Comparison of ENCODE assay signal across 8 cellular contexts in genomic region chr19:39533003-39533512, GRCh38. TPM values are rescaled to one million over a fixed set of nuclear protein-coding genes. Genes with fewer than 3 reads are reported as not detected.
DNase-seq lines count a peak whose midpoint lies in the region; ATAC-seq and TF ChIP-seq lines count a peak whose summit lies in the region.

No MANE protein-coding gene starts in this region.

- no peaks in the 10 kb centered on the region for H3K27me3 Mint-ChIP-seq in CD4-positive, CD25-positive, alpha-beta regulatory T cell
- H3K27me3 Mint-ChIP-seq in activated naive CD8-positive, alpha-beta T cell treated with anti-CD3 and anti-CD28 coated beads, Interleukin-2, amount 50 U/mL, for 24 hours: no peaks in the 10 kb centered on the region
- H3K27me3 Mint-ChIP-seq in natural killer cell (ENCODE audit: low read depth in 2 of 2): no peaks in the 10 kb centered on the region

- no peak overlapping the region for H3K27ac ChIP-seq in CD4-positive, CD25-positive, alpha-beta regulatory T cell (ENCODE audit: insufficient read depth, low read length, poor library complexity, severe bottlenecking)

- H3K4me1 ChIP-seq in CD4-positive, CD25-positive, alpha-beta regulatory T cell (ENCODE audit: control insufficient read depth, insufficient read depth, low read length, poor library complexity, severe bottlenecking): peaks cover 12% of the 10 kb centered on the region

- intact Hi-C loops in natural killer cell (cut with micrococcal nuclease): loop anchor here (2.0 to 5.0 kb wide), 3 partner anchors 121 to 410 kb away; partner anchors contain the start of gene PLEKHG2

- peaks cover 1% of the 10 kb centered on the region for H3K36me3 Mint-ChIP-seq in CD4-positive, CD25-positive, alpha-beta regulatory T cell
- peaks cover 2% of the 10 kb centered on the region for H3K36me3 Mint-ChIP-seq in activated naive CD8-positive, alpha-beta T cell treated with anti-CD3 and anti-CD28 coated beads, Interleukin-2, amount 50 U/mL, for 24 hours (ENCODE audit: low read depth)
- H3K36me3 Mint-ChIP-seq in natural killer cell: no peaks in the 10 kb centered on the region

- in situ Hi-C loops in GM13976 (cut with MboI; ENCODE audit: low sequenced_read_pairs, unreplicated experiment): no loop called here

- peak overlapping the region; percentile 93 to 96 (median 94) for H3K4me3 Mint-ChIP-seq in CD4-positive, CD25-positive, alpha-beta regulatory T cell
- H3K4me3 Mint-ChIP-seq in activated naive CD8-positive, alpha-beta T cell treated with anti-CD3 and anti-CD28 coated beads, Interleukin-2, amount 50 U/mL, for 24 hours: peak overlapping the region; percentile 93
- H3K4me3 Mint-ChIP-seq in natural killer cell: peak overlapping the region; percentile 93

- H3K4me1 Mint-ChIP-seq in CD4-positive, CD25-positive, alpha-beta regulatory T cell: peaks cover 10 to 56% (median 34%) of the 10 kb centered on the region in 4 donors
- H3K4me1 Mint-ChIP-seq in activated naive CD8-positive, alpha-beta T cell treated with anti-CD3 and anti-CD28 coated beads, Interleukin-2, amount 50 U/mL, for 24 hours: peaks cover 36% of the 10 kb centered on the region
- peaks cover 15 to 16% of the 10 kb centered on the region in 2 donors for H3K4me1 Mint-ChIP-seq in natural killer cell

- H3K9me3 Mint-ChIP-seq in CD4-positive, CD25-positive, alpha-beta regulatory T cell: no peaks in the 10 kb centered on the region
- no peaks in the 10 kb centered on the region for H3K9me3 Mint-ChIP-seq in activated naive CD8-positive, alpha-beta T cell treated with anti-CD3 and anti-CD28 coated beads, Interleukin-2, amount 50 U/mL, for 24 hours
- H3K9me3 Mint-ChIP-seq in natural killer cell: no peaks in the 10 kb centered on the region

- H3K27ac Mint-ChIP-seq in CD4-positive, CD25-positive, alpha-beta regulatory T cell: peak overlapping the region in 2 of 3 donors; percentile 91 to 96
- peak overlapping the region; percentile 89 for H3K27ac Mint-ChIP-seq in activated naive CD8-positive, alpha-beta T cell treated with anti-CD3 and anti-CD28 coated beads, Interleukin-2, amount 50 U/mL, for 24 hours
- H3K27ac Mint-ChIP-seq in natural killer cell: peak overlapping the region; percentile 79 to 86

- ATAC-seq in CD4-positive, CD25-positive, alpha-beta regulatory T cell (ENCODE audit: low read depth in 2 of 2): peak in 1 of 2 donors; percentile 6
- ATAC-seq in HG02981 (IDR thresholded peaks at IDR 0.05; ENCODE audit: unreplicated experiment): peak; percentile 21
- ATAC-seq in activated naive CD8-positive, alpha-beta T cell treated with anti-CD3 and anti-CD28 coated beads, Interleukin-2, amount 50 U/mL, for 24 hours: peak; percentile 8
- peak in 2 of 3 donors; percentile 6 to 8 for ATAC-seq in natural killer cell

- TF ChIP-seq CTCF in natural killer cell (IDR thresholded peaks at IDR 0.05) (no peak), GM13976 (IDR thresholded peaks at IDR 0.05; ENCODE audit: borderline replicate concordance, control extremely low read depth, extremely low read depth, insufficient read depth, missing control alignments) (no peak)

- H3K36me3 ChIP-seq in CD4-positive, CD25-positive, alpha-beta regulatory T cell (ENCODE audit: control insufficient read depth, insufficient read depth, low read length): no peaks in the 10 kb centered on the region

- DNase-seq in CD4-positive, CD25-positive, alpha-beta regulatory T cell: no peak
- DNase-seq in activated naive CD8-positive, alpha-beta T cell treated with anti-CD3 and anti-CD28 coated beads, Interleukin-2, amount 50 U/mL, for 24 hours: no peak
- no peak for DNase-seq in natural killer cell
- no peak for DNase-seq in GM13976 (ENCODE audit: low spot score)
- DNase-seq in NCI-H345 treated with DMSO at 0.1 percent for 48 hours (lab: John Stamatoyannopoulos, UW; ENCODE audit: unreplicated experiment): no peak
- DNase-seq in ureter (ENCODE audit: low spot score): no peak
- no peak for DNase-seq in NCI-H187 treated with DMSO at 0.1 percent for 48 hours (lab: John Stamatoyannopoulos, UW)

- H3K4me3 ChIP-seq in CD4-positive, CD25-positive, alpha-beta regulatory T cell (ENCODE audit: low read depth, low read length): peak overlapping the region; percentile 31

- H3K27me3 ChIP-seq in CD4-positive, CD25-positive, alpha-beta regulatory T cell (ENCODE audit: control insufficient read depth, insufficient read depth, low read length): no peaks in the 10 kb centered on the region

- no peaks in the 10 kb centered on the region for H3K9me3 ChIP-seq in CD4-positive, CD25-positive, alpha-beta regulatory T cell (ENCODE audit: control insufficient read depth in 2 of 2, low read length in 2 of 2)

RNA-seq across cellular contexts. Expression of gene EID2B, which starts 0.4 kb away (rescaled TPM):
- total RNA-seq in CD4-positive, CD25-positive, alpha-beta regulatory T cell: 4.8 TPM
- polyA plus RNA-seq in CD4-positive, CD25-positive, alpha-beta regulatory T cell: 10 to 100 TPM in 3 of 4 donors, 1 to 10 TPM in 1; 7.3 to 11.3 (median 10.3) TPM
- total RNA-seq in natural killer cell: 1 to 10 TPM; 4.6 to 6.7 (median 5.8) TPM
- total RNA-seq in ureter: 2.4 TPM

RNA-seq across cellular contexts. Expression of gene EID2, which starts 6.9 kb away (rescaled TPM):
- 13.1 TPM for total RNA-seq in CD4-positive, CD25-positive, alpha-beta regulatory T cell
- 10 to 100 TPM; 20.2 to 32.7 (median 23.8) TPM for polyA plus RNA-seq in CD4-positive, CD25-positive, alpha-beta regulatory T cell
- total RNA-seq in natural killer cell (10 to 100 TPM; 11.9 to 19.9 (median 15.6) TPM), ureter (10.4 TPM)

RNA-seq across cellular contexts. Expression of gene SELENOV, which starts 18.1 kb away (rescaled TPM):
- not detected for total RNA-seq in CD4-positive, CD25-positive, alpha-beta regulatory T cell
- polyA plus RNA-seq in CD4-positive, CD25-positive, alpha-beta regulatory T cell: not detected
- total RNA-seq in natural killer cell: not detected
- total RNA-seq in ureter: not detected

RNA-seq across cellular contexts. Expression of gene DLL3, which starts 34.3 kb away (rescaled TPM):
- 0.17 TPM for total RNA-seq in CD4-positive, CD25-positive, alpha-beta regulatory T cell
- polyA plus RNA-seq in CD4-positive, CD25-positive, alpha-beta regulatory T cell: under 1 TPM in 1 of 4 donors, not detected in 3; 0.13 TPM
- total RNA-seq in natural killer cell (not detected), ureter (not detected)

RNA-seq across cellular contexts. Expression of gene TIMM50, which starts 52.4 kb away (rescaled TPM):
- 45.3 TPM for total RNA-seq in CD4-positive, CD25-positive, alpha-beta regulatory T cell
- 10 to 100 TPM; 35.4 to 47.4 (median 40.2) TPM for polyA plus RNA-seq in CD4-positive, CD25-positive, alpha-beta regulatory T cell
- total RNA-seq in natural killer cell: 10 to 100 TPM; 50.1 to 67.2 (median 60.8) TPM
- total RNA-seq in ureter: 64.9 TPM
